ENCODE assay signal across 8 cellular contexts in genomic region chr4:88006956-88007303, GRCh38. TPM values are rescaled to one million over a fixed set of nuclear protein-coding genes. Genes with fewer than 3 reads are reported as not detected.
DNase-seq lines count a peak whose midpoint lies in the region; TF ChIP-seq lines count a peak whose summit lies in the region.

No MANE protein-coding gene starts in this region.

- peaks cover 24% of the 10 kb centered on the region for H3K4me1 ChIP-seq in mesodermal cell (ENCODE audit: control insufficient read depth, insufficient read depth, low read length, poor library complexity, severe bottlenecking)
- H3K4me1 ChIP-seq in vagina: peaks cover 42% of the 10 kb centered on the region

- peaks cover 22% of the 10 kb centered on the region for H3K4me1 Mint-ChIP-seq in activated naive CD4-positive, alpha-beta T cell treated with anti-CD3 and anti-CD28 coated beads, Interleukin-2, amount 10 ng/mL, durations not matched to agents 7 days and 5 days

- no peaks in the 10 kb centered on the region for H3K9me3 ChIP-seq in mesodermal cell (ENCODE audit: control insufficient read depth, low read length)
- H3K9me3 ChIP-seq in vagina: no peaks in the 10 kb centered on the region

- no peak overlapping the region for H3K27ac Mint-ChIP-seq in activated naive CD4-positive, alpha-beta T cell treated with anti-CD3 and anti-CD28 coated beads, Interleukin-2, amount 10 ng/mL, durations not matched to agents 7 days and 5 days

- H3K4me3 ChIP-seq in cardiac fibroblast (replicated peaks in 1 of 2; ENCODE audit: low read depth in 2 of 2, low read length in 2 of 2) (peak overlapping the region; percentile 43 to 82), mesodermal cell (ENCODE audit: extremely low read depth, insufficient read depth, low read length, poor library complexity, severe bottlenecking) (peak overlapping the region; percentile 69), vagina (peak overlapping the region; percentile 79 to 81)

- DNase-seq in activated naive CD4-positive, alpha-beta T cell treated with anti-CD3 and anti-CD28 coated beads, Interleukin-2, amount 10 ng/mL, durations not matched to agents 7 days and 5 days: no peak
- no peak for DNase-seq in activated naive CD4-positive, alpha-beta T cell treated with anti-CD3 and anti-CD28 coated beads, Interleukin-2, amount 50 U/mL, for 16 hours
- peak in 1 of 2 donors; percentile 25 for DNase-seq in cardiac fibroblast (ENCODE audit: low read depth in 2 of 2)
- DNase-seq in vagina (ENCODE audit: extremely low spot score in 2 of 2): no peak
- no peak for DNase-seq in NCI-H1048 (lab: John Stamatoyannopoulos, UW)
- DNase-seq in activated effector memory CD4-positive, alpha-beta T cell treated with anti-CD3 and anti-CD28 coated beads, Interleukin-2, amount 50 U/mL, for 16 hours: no peak
- DNase-seq in NCI-H226: no peak

- intact Hi-C loops in vagina (cut with DNase I): no loop called here

- CTCF ChIA-PET in activated naive CD4-positive, alpha-beta T cell treated with anti-CD3 and anti-CD28 coated beads, Interleukin-2, amount 10 ng/mL, durations not matched to agents 7 days and 5 days (lab: Charles Lee): no interaction called here

- H3K36me3 ChIP-seq in mesodermal cell (ENCODE audit: control insufficient read depth, insufficient read depth, low read length) (peaks cover 1% of the 10 kb centered on the region), vagina (no peaks in the 10 kb centered on the region)

- peaks cover 45% of the 10 kb centered on the region for H3K27me3 Mint-ChIP-seq in activated naive CD4-positive, alpha-beta T cell treated with anti-CD3 and anti-CD28 coated beads, Interleukin-2, amount 10 ng/mL, durations not matched to agents 7 days and 5 days

- TF ChIP-seq CTCF in cardiac fibroblast (IDR thresholded peaks at IDR 0.05; ENCODE audit: low read depth, low read length): no peak
- no peak for TF ChIP-seq CTCF in vagina (IDR thresholded peaks at IDR 0.05)

- peak overlapping the region; percentile 78 for H3K4me3 Mint-ChIP-seq in activated naive CD4-positive, alpha-beta T cell treated with anti-CD3 and anti-CD28 coated beads, Interleukin-2, amount 10 ng/mL, durations not matched to agents 7 days and 5 days

- H3K27me3 ChIP-seq in vagina: no peaks in the 10 kb centered on the region

- H3K27ac ChIP-seq in mesodermal cell (ENCODE audit: low read depth, low read length, severe bottlenecking) (peak overlapping the region; percentile 23), vagina (peak overlapping the region; percentile 84)

- H3K9me3 Mint-ChIP-seq in activated naive CD4-positive, alpha-beta T cell treated with anti-CD3 and anti-CD28 coated beads, Interleukin-2, amount 10 ng/mL, durations not matched to agents 7 days and 5 days: no peaks in the 10 kb centered on the region

- no peak for TF ChIP-seq POLR2A in vagina (IDR thresholded peaks at IDR 0.05)

- H3K36me3 Mint-ChIP-seq in activated naive CD4-positive, alpha-beta T cell treated with anti-CD3 and anti-CD28 coated beads, Interleukin-2, amount 10 ng/mL, durations not matched to agents 7 days and 5 days: peaks cover 5% of the 10 kb centered on the region

- WGBS in mesodermal cell (ENCODE audit: insufficient coverage in 2 of 2), 2 experiments: 34 to 40% methylated on average over 5 to 10 of the region's 10 CpGs

RNA-seq across cellular contexts. Expression of gene PKD2, which starts 0.5 kb away (rescaled TPM):
- 22.0 TPM for polyA plus RNA-seq in mesodermal cell (2013, experiment 1 of 2)
- polyA plus RNA-seq in mesodermal cell (2013, experiment 2 of 2): 21.5 TPM
- 33.1 TPM for total RNA-seq in vagina

RNA-seq across cellular contexts. Expression of gene SPP1, which starts 31.4 kb away (rescaled TPM):
- 262 TPM for polyA plus RNA-seq in mesodermal cell (2013, experiment 1 of 2)
- polyA plus RNA-seq in mesodermal cell (2013, experiment 2 of 2): 208 TPM
- total RNA-seq in vagina: 11.8 TPM
